ENCODE assay signal across 8 cellular contexts in the genomic region with DNA sequence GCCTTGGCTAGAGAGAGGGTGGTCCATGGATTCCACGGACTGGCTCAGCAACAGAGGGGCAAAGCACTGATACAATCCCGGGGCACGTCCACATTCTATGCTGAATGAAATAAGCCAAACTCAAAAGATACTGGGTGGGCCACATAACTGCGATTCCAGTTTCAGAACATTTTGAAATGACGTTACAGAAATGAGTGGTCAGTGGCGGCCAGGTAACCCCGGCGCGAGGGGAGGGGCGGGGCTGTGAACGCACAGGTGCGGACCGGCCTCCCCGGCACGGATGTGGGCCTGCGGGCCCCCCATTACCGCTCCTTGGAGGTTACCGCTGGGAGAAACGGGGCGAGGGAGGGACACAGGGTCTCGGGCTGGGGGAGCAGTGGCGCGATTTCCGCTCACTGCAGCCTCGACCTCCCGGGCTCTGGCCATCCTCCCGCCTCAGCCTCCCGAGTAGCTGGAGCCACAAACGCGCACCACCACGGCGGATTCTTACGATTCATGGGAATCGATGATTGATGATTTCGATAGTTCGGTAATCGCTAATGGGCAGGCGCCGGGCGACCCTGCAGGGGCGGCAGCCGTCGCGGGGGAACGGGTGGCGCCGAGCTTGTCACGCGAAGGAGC. TPM values are rescaled to one million over a fixed set of nuclear protein-coding genes. Genes with fewer than 3 reads are reported as not detected.
DNase-seq lines count a peak whose midpoint lies in the region; ATAC-seq and TF ChIP-seq lines count a peak whose summit lies in the region.

No MANE protein-coding gene starts in this region.

- WGBS in esophagus squamous epithelium, 2 donors = 3% methylated on average over 24 to 46 of the region's 49 CpGs

- DNase-seq in cardiac muscle cell (ENCODE audit: low read depth in 1 of 2, low spot score in 1 of 2) (no peak), left ventricle myocardium superior (no peak), SJSA1 (ENCODE audit: low read depth in 1 of 2, low spot score in 2 of 2) (no peak), esophagus squamous epithelium (lab: John Stamatoyannopoulos, UW) (no peak), NCI-H82 treated with DMSO at 0.1 percent for 48 hours (lab: John Stamatoyannopoulos, UW; ENCODE audit: unreplicated experiment) (no peak), NK-92 (lab: John Stamatoyannopoulos, UW; ENCODE audit: unreplicated experiment) (no peak), SHP77 treated with DMSO at 0.1 percent for 48 hours (lab: John Stamatoyannopoulos, UW) (no peak)

- TF ChIP-seq POLR2A in esophagus squamous epithelium (IDR thresholded peaks at IDR 0.05) = no peak

- H3K4me3 ChIP-seq in cardiac muscle cell = peak overlapping the region; percentile 70
- H3K4me3 ChIP-seq in SJSA1 = peak overlapping the region; percentile 84
- H3K4me3 ChIP-seq in esophagus squamous epithelium = peak overlapping the region; percentile 74 to 99 (median 87)
- peak overlapping the region; percentile 87 for H3K4me3 ChIP-seq in rectal smooth muscle tissue (ENCODE audit: low read length)

- H3K4me1 ChIP-seq in cardiac muscle cell (ENCODE audit: low read depth) (peaks cover 4% of the 10 kb centered on the region), SJSA1 (replicated peaks) (peaks cover 10% of the 10 kb centered on the region), esophagus squamous epithelium (peaks cover 6 to 39% (median 12%) of the 10 kb centered on the region in 3 donors), rectal smooth muscle tissue (ENCODE audit: control insufficient read depth, insufficient read depth, low read length) (no peaks in the 10 kb centered on the region)

- H3K27me3 ChIP-seq in cardiac muscle cell (no peaks in the 10 kb centered on the region), SJSA1 (replicated peaks) (no peaks in the 10 kb centered on the region), esophagus squamous epithelium (no peaks in the 10 kb centered on the region), rectal smooth muscle tissue (ENCODE audit: control insufficient read depth, insufficient read depth, low read length) (no peaks in the 10 kb centered on the region)

- H3K27ac ChIP-seq in cardiac muscle cell = peak overlapping the region; percentile 81
- peak overlapping the region; percentile 39 for H3K27ac ChIP-seq in SJSA1
- peak overlapping the region; percentile 89 to 97 (median 92) for H3K27ac ChIP-seq in esophagus squamous epithelium
- peak overlapping the region; percentile 71 for H3K27ac ChIP-seq in rectal smooth muscle tissue (ENCODE audit: low read depth, low read length)

- intact Hi-C loops in left ventricle myocardium superior (cut with micrococcal nuclease) = no loop called here
- intact Hi-C loops in esophagus squamous epithelium (cut with DNase I) = no loop called here

- TF ChIP-seq CTCF in cardiac muscle cell (IDR thresholded peaks at IDR 0.05; ENCODE audit: low read depth, low read length) (no peak), esophagus squamous epithelium (IDR thresholded peaks at IDR 0.05) (no peak)

- H3K36me3 ChIP-seq in cardiac muscle cell = no peaks in the 10 kb centered on the region
- no peaks in the 10 kb centered on the region; the same call in 1 of the 2 replicates for H3K36me3 ChIP-seq in SJSA1
- peaks cover 0 to 31% (median 4%) of the 10 kb centered on the region in 3 donors for H3K36me3 ChIP-seq in esophagus squamous epithelium
- no peaks in the 10 kb centered on the region for H3K36me3 ChIP-seq in rectal smooth muscle tissue (ENCODE audit: control insufficient read depth, insufficient read depth, low read length)

- H3K9ac ChIP-seq in rectal smooth muscle tissue (ENCODE audit: low read length) = peak overlapping the region; percentile 80

- no peak for ATAC-seq in left ventricle myocardium superior

- H3K9me3 ChIP-seq in cardiac muscle cell (ENCODE audit: low read depth) (no peaks in the 10 kb centered on the region), SJSA1 (replicated peaks) (no peaks in the 10 kb centered on the region), esophagus squamous epithelium (no peaks in the 10 kb centered on the region)

RNA-seq across cellular contexts. Expression of gene MVD, which starts 0.6 kb away (rescaled TPM):
- total RNA-seq in cardiac muscle cell = 65.0 and 159 TPM in 2 replicates
- 88.4 and 192 TPM in 2 replicates for polyA plus RNA-seq in cardiac muscle cell
- 23.9 TPM for total RNA-seq in left ventricle myocardium superior
- 38.4 and 42.6 TPM in 2 replicates for total RNA-seq in SJSA1 (2014; rRNA removed; shearing (Covaris generic))
- total RNA-seq in esophagus squamous epithelium = 100 to 1,000 TPM in 1 of 4 donors, 10 to 100 TPM in 3; 52.7 to 134 (median 71.4) TPM

RNA-seq across cellular contexts. Expression of gene CYBA, which starts 11.5 kb away (rescaled TPM):
- total RNA-seq in cardiac muscle cell = 174 and 218 TPM in 2 replicates
- polyA plus RNA-seq in cardiac muscle cell = 233 and 237 TPM in 2 replicates
- 48.6 TPM for total RNA-seq in left ventricle myocardium superior
- total RNA-seq in SJSA1 (2014; rRNA removed; shearing (Covaris generic)) = not detected in 2 replicates
- 100 to 1,000 TPM in 2 of 4 donors, 10 to 100 TPM in 2; 67.1 to 205 (median 98.7) TPM for total RNA-seq in esophagus squamous epithelium

RNA-seq across cellular contexts. Expression of gene IL17C, which starts 24.0 kb away (rescaled TPM):
- not detected in 2 replicates for total RNA-seq in cardiac muscle cell
- polyA plus RNA-seq in cardiac muscle cell = not detected in 2 replicates
- not detected for total RNA-seq in left ventricle myocardium superior
- total RNA-seq in SJSA1 (2014; rRNA removed; shearing (Covaris generic)) = not detected in 2 replicates
- total RNA-seq in esophagus squamous epithelium = 1 to 10 TPM in 1 of 4 donors, not detected in 3; 2.4 TPM

RNA-seq across cellular contexts. Expression of gene SNAI3, which starts 24.0 kb away (rescaled TPM):
- total RNA-seq in cardiac muscle cell = 1.6 and 2.9 TPM in 2 replicates
- polyA plus RNA-seq in cardiac muscle cell = 3.7 and 4.5 TPM in 2 replicates
- 3.8 TPM for total RNA-seq in left ventricle myocardium superior
- 0.05 TPM in 1 of 2 replicates, not detected in the other for total RNA-seq in SJSA1 (2014; rRNA removed; shearing (Covaris generic))
- under 1 TPM in 2 of 4 donors, not detected in 2; 0.23 to 0.95 TPM for total RNA-seq in esophagus squamous epithelium

RNA-seq across cellular contexts. Expression of gene RNF166, which starts 43.9 kb away (rescaled TPM):
- total RNA-seq in cardiac muscle cell (30.0 and 33.5 TPM in 2 replicates), left ventricle myocardium superior (16.2 TPM), esophagus squamous epithelium (10 to 100 TPM in 2 of 4 donors, 1 to 10 TPM in 2; 7.1 to 16.8 (median 9.6) TPM)
- 23.2 and 34.2 TPM in 2 replicates for polyA plus RNA-seq in cardiac muscle cell
- 25.0 and 32.4 TPM in 2 replicates for total RNA-seq in SJSA1 (2014; rRNA removed; shearing (Covaris generic))

Comparison
In these comparisons a context has a peak if more than half of its experiments do, and no peak if none do; other contexts are left out.
1. H3K27ac ChIP-seq: peak in every context shown above with its lines; median percentile 92 in esophagus squamous epithelium; 81 in cardiac muscle cell; 71 in rectal smooth muscle tissue; 39 in SJSA1.
2. RNA of gene CYBA, which starts 11.5 kb away (total RNA-seq): 174 to 218 TPM in cardiac muscle cell, 67.1 to 205 TPM in esophagus squamous epithelium and 48.6 TPM in left ventricle myocardium superior (single experiment); not detected in SJSA1; every median in the first group is over 10 times any median in the second.
3. Peak in every context shown above with its lines, with median percentiles within 50 percentile points of each other: H3K4me3 ChIP-seq.